28 cellular contexts compared by ENCODE assay signal in genomic region chr4:139715721-139716391, GRCh38. TPM values are rescaled to one million over a fixed set of nuclear protein-coding genes. Genes with fewer than 3 reads are reported as not detected.
DNase-seq lines count a peak whose midpoint lies in the region; ATAC-seq and TF ChIP-seq lines count a peak whose summit lies in the region.
"Had no signal": no experiment of that assay in that cellular context is flagged by ENCODE, and none has a peak within 500 bp of the region (broad histone marks: within the 10 kb centered on the region; RNA-seq: fewer than 3 reads in every experiment).

No MANE protein-coding gene starts in this region.

- TF ChIP-seq CTCF in foreskin keratinocyte (conservative IDR thresholded peaks at IDR 0.05): no peak

- intact Hi-C loops in Right ventricle myocardium superior (cut with DNase I): no loop called here
- intact Hi-C loops in Right ventricle myocardium inferior (cut with DNase I): no loop called here
- intact Hi-C loops in head of caudate nucleus (cut with DNase I): no loop called here

- H3K27ac ChIP-seq in foreskin keratinocyte (no peak overlapping the region), mesodermal cell (ENCODE audit: low read depth, low read length, severe bottlenecking) (peak overlapping the region; percentile 87)
- H3K27ac ChIP-seq: 22Rv1, C4-2B, HL-60, left lung, upper lobe of right lung had no signal

- H3K36me3 ChIP-seq in mesodermal cell (ENCODE audit: control insufficient read depth, insufficient read depth, low read length): peaks cover 35% of the 10 kb centered on the region

- H3K9me3 ChIP-seq in mesodermal cell (ENCODE audit: control insufficient read depth, low read length): no peaks in the 10 kb centered on the region
- H3K9me3 ChIP-seq: left lung, SK-N-SH, upper lobe of right lung had no signal

- H3K4me3 ChIP-seq in mesodermal cell (ENCODE audit: extremely low read depth, insufficient read depth, low read length, poor library complexity, severe bottlenecking): no peak overlapping the region
- H3K4me3 ChIP-seq: left lung, upper lobe of right lung had no signal

- DNase-seq in Right ventricle myocardium superior (peak; percentile 18), Right ventricle myocardium inferior (ENCODE audit: missing footprints) (no peak), foreskin keratinocyte (peak in 1 of 2 donors; percentile 44), head of caudate nucleus (no peak), putamen (ENCODE audit: low spot score) (no peak), kidney tubule cell (ENCODE audit: low spot score) (no peak)
- DNase-seq: activated CD4-positive, CD25-positive, alpha-beta regulatory T cell treated with anti-CD3 and anti-CD28 coated beads, Interleukin-2, amount 50 U/mL, for 72 hours; activated CD8-positive, alpha-beta T cell treated with anti-CD3 and anti-CD28 coated beads for 36 hours; activated effector memory CD4-positive, alpha-beta T cell treated with Interleukin-2 at 50 U/mL for 16 hours; activated naive CD8-positive, alpha-beta T cell treated with anti-CD3 and anti-CD28 coated beads for 36 hours; DMS79; effector CD4-positive, alpha-beta T cell; GDM1; left lung; natural killer cell; NCI-H1436; NCI-H2107; NCI-H446 treated with DMSO at 0.1 percent for 48 hours; NCI-H82; retina; SK-N-SH; stimulated activated CD4-positive, alpha-beta T cell treated with anti-CD3 and anti-CD28 coated beads, Interleukin-2, amount 100 ng/mL, for 48 hours; upper lobe of right lung had no signal

- ATAC-seq in Right ventricle myocardium superior (ENCODE audit: poor library complexity) (peak; percentile 32), Right ventricle myocardium inferior (no peak), foreskin keratinocyte (peak; percentile 52), GM18498 (IDR thresholded peaks at IDR 0.05; ENCODE audit: unreplicated experiment) (no peak)
- ATAC-seq: activated CD8-positive, alpha-beta T cell treated with anti-CD3 and anti-CD28 coated beads for 36 hours; left lung; natural killer cell; upper lobe of right lung had no signal

- H3K4me1 ChIP-seq in foreskin keratinocyte: no peaks in the 10 kb centered on the region
- H3K4me1 ChIP-seq in mesodermal cell (ENCODE audit: control insufficient read depth, insufficient read depth, low read length, poor library complexity, severe bottlenecking): peaks cover 7% of the 10 kb centered on the region
- H3K4me1 ChIP-seq: left lung, upper lobe of right lung had no signal

- 84 to 86% methylated on average over 7 to 8 of the region's 9 CpGs for WGBS in mesodermal cell (ENCODE audit: insufficient coverage in 2 of 2), 2 experiments

- H3K27me3 ChIP-seq in foreskin keratinocyte: no peaks in the 10 kb centered on the region
- H3K27me3 ChIP-seq: left lung, upper lobe of right lung had no signal

RNA-seq across cellular contexts. Expression of gene MGST2, which starts 50.2 kb away (rescaled TPM):
- total RNA-seq in Right ventricle myocardium superior (106 TPM), Right ventricle myocardium inferior (101 TPM), foreskin keratinocyte (34.7 and 35.6 TPM in 2 replicates)
- polyA plus RNA-seq in foreskin keratinocyte: 49.9 and 52.1 TPM in 2 replicates
- polyA plus RNA-seq in mesodermal cell (2013, experiment 1 of 2): 31.3 TPM
- 30.6 TPM for polyA plus RNA-seq in mesodermal cell (2013, experiment 2 of 2)

Comparison
In these comparisons a context has a peak if more than half of its experiments do, and no peak if none do; other contexts are left out.
1. ATAC-seq: peak in Right ventricle myocardium superior (single experiment) and foreskin keratinocyte (single experiment); none in Right ventricle myocardium inferior (single experiment) and GM18498 (single experiment).